ENCODE assay signal across 13 cellular contexts in genomic region chr17:60744355-60744958, GRCh38.
DNase-seq lines count a peak whose midpoint lies in the region; ATAC-seq and TF ChIP-seq lines count a peak whose summit lies in the region.
"Had no signal": no experiment of that assay in that cellular context is flagged by ENCODE, and none has a peak within 500 bp of the region (broad histone marks: within the 10 kb centered on the region; RNA-seq: fewer than 3 reads in every experiment).

No MANE protein-coding gene starts in this region.

- peak overlapping the region; percentile 97 for H3K27ac Mint-ChIP-seq in Calu3 (ENCODE audit: unreplicated experiment)
- no peak overlapping the region for H3K27ac Mint-ChIP-seq in activated CD4-positive, alpha-beta T cell treated with anti-CD3 and anti-CD28 coated beads, Interleukin-2, amount 10 ng/mL, durations not matched to agents 7 days and 5 days
- H3K27ac Mint-ChIP-seq: activated naive CD4-positive, alpha-beta T cell treated with anti-CD3 and anti-CD28 coated beads, Interleukin-2, amount 50 U/mL, for 72 hours had no signal

- no peaks in the 10 kb centered on the region for H3K4me1 Mint-ChIP-seq in Calu3 (ENCODE audit: low read depth, unreplicated experiment)
- H3K4me1 Mint-ChIP-seq in activated CD4-positive, alpha-beta T cell treated with anti-CD3 and anti-CD28 coated beads, Interleukin-2, amount 10 ng/mL, durations not matched to agents 7 days and 5 days: no peaks in the 10 kb centered on the region

- POLR2A ChIA-PET in activated CD4-positive, alpha-beta T cell treated with anti-CD3 and anti-CD28 coated beads, Interleukin-2, amount 10 ng/mL, durations not matched to agents 7 days and 5 days (lab: Charles Lee): no interaction called here

- TSS peak; percentile 98 for BruUV-seq in Calu3 (replicated peaks; lab: Mats Ljungman, UMichigan)

- H3K4me3 Mint-ChIP-seq in Calu3 (ENCODE audit: low read depth, unreplicated experiment): peak overlapping the region; percentile 60
- no peak overlapping the region for H3K4me3 Mint-ChIP-seq in activated CD4-positive, alpha-beta T cell treated with anti-CD3 and anti-CD28 coated beads, Interleukin-2, amount 10 ng/mL, durations not matched to agents 7 days and 5 days

- no peak for TF ChIP-seq CTCF in Calu3 (IDR thresholded peaks at IDR 0.05; ENCODE audit: unreplicated experiment)
- no peak for TF ChIP-seq CTCF in fibroblast of pulmonary artery (IDR thresholded peaks at IDR 0.05; ENCODE audit: low read length, missing control alignments)

- DNase-seq in Calu3 (no peak), fibroblast of pulmonary artery (ENCODE audit: low read depth) (no peak), pons (ENCODE audit: low spot score) (peak; percentile 45), sciatic nerve (ENCODE audit: low spot score) (no peak), NCI-H748 (lab: John Stamatoyannopoulos, UW; ENCODE audit: unreplicated experiment) (no peak), SK-N-DZ (ENCODE audit: low spot score) (no peak)
- DNase-seq in activated CD4-positive, alpha-beta T cell treated with anti-CD3 and anti-CD28 coated beads, Interleukin-2, amount 10 ng/mL, durations not matched to agents 7 days and 5 days: no peak
- DNase-seq: activated CD8-positive, alpha-beta memory T cell treated with anti-CD3 and anti-CD28 coated beads for 24 hours; DND-41; Kasumi-1 had no signal

- peaks cover 5% of the 10 kb centered on the region for H3K36me3 Mint-ChIP-seq in Calu3 (ENCODE audit: insufficient read depth, unreplicated experiment)
- no peaks in the 10 kb centered on the region for H3K36me3 Mint-ChIP-seq in activated CD4-positive, alpha-beta T cell treated with anti-CD3 and anti-CD28 coated beads, Interleukin-2, amount 10 ng/mL, durations not matched to agents 7 days and 5 days (ENCODE audit: low read depth)

- intact Hi-C loops in Calu3 (cut with micrococcal nuclease; ENCODE audit: unreplicated experiment): no loop called here
- intact Hi-C loops in sciatic nerve (cut with DNase I): loop anchor here (10.0 kb wide), 1 partner anchor 660 kb away; no protein-coding TSS in a partner anchor

- H3K4me3 ChIP-seq in fibroblast of pulmonary artery (replicated peaks; ENCODE audit: low read depth, low read length): peak overlapping the region; percentile 23
- H3K4me3 ChIP-seq: lung had no signal

- CTCF ChIA-PET in Calu3 (lab: Charles Lee): interaction anchor here (0.6 to 1.2 kb wide), 4 partner anchors 24 to 1096 kb away, joined by 3 to 7 read pairs (median 4); partner anchors contain the start of gene BCAS3
- CTCF ChIA-PET in activated CD4-positive, alpha-beta T cell treated with anti-CD3 and anti-CD28 coated beads, Interleukin-2, amount 10 ng/mL, durations not matched to agents 7 days and 5 days (lab: Charles Lee): interaction anchor here (0.6 kb wide), 1 partner anchor 226 kb away, joined by 3 read pairs; no protein-coding TSS in a partner anchor

- no peaks in the 10 kb centered on the region for H3K27me3 Mint-ChIP-seq in Calu3 (ENCODE audit: unreplicated experiment)
- H3K27me3 Mint-ChIP-seq in activated CD4-positive, alpha-beta T cell treated with anti-CD3 and anti-CD28 coated beads, Interleukin-2, amount 10 ng/mL, durations not matched to agents 7 days and 5 days: no peaks in the 10 kb centered on the region

- peak; percentile 79 for ATAC-seq in SK-N-SH treated with all-trans-retinoic acid at 6 μM for 48 hours
- no peak for ATAC-seq in sciatic nerve
- ATAC-seq: activated naive CD4-positive, alpha-beta T cell treated with anti-CD3 and anti-CD28 coated beads, Interleukin-2, amount 50 U/mL, for 72 hours had no signal

- H3K9me3 Mint-ChIP-seq in Calu3 (ENCODE audit: low read depth, unreplicated experiment): no peaks in the 10 kb centered on the region
- no peaks in the 10 kb centered on the region for H3K9me3 Mint-ChIP-seq in activated CD4-positive, alpha-beta T cell treated with anti-CD3 and anti-CD28 coated beads, Interleukin-2, amount 10 ng/mL, durations not matched to agents 7 days and 5 days
- H3K9me3 Mint-ChIP-seq: activated naive CD4-positive, alpha-beta T cell treated with anti-CD3 and anti-CD28 coated beads, Interleukin-2, amount 50 U/mL, for 72 hours had no signal

TF ChIP-seq in SK-N-SH treated with all-trans-retinoic acid at 6 μM for 48 hours, 23 proteins besides CTCF, POLR2A, EP300 and RAD21 (continues in another document):
- TF ChIP-seq TCF4 (CRISPR knock-in tag; IDR thresholded peaks at IDR 0.05; ENCODE audit: borderline replicate concordance) (no peak), PPARA (CRISPR knock-in tag; IDR thresholded peaks at IDR 0.05; ENCODE audit: borderline replicate concordance) (no peak), GLIS3 (CRISPR knock-in tag; IDR thresholded peaks at IDR 0.05) (no peak), CSDC2 (CRISPR knock-in tag; IDR thresholded peaks at IDR 0.05) (no peak), ZNF8 (CRISPR knock-in tag; IDR thresholded peaks at IDR 0.05) (no peak), OSR1 (CRISPR knock-in tag; IDR thresholded peaks at IDR 0.05) (no peak), SNAI2 (CRISPR knock-in tag; IDR thresholded peaks at IDR 0.05) (no peak), ZFP30 (CRISPR knock-in tag; IDR thresholded peaks at IDR 0.05) (no peak), TSHZ2 (CRISPR knock-in tag; IDR thresholded peaks at IDR 0.05) (no peak), PATZ1 (CRISPR knock-in tag; IDR thresholded peaks at IDR 0.05; ENCODE audit: borderline replicate concordance) (no peak), ISL1 (CRISPR knock-in tag; IDR thresholded peaks at IDR 0.05) (no peak), POU6F1 (CRISPR knock-in tag; IDR thresholded peaks at IDR 0.05; ENCODE audit: borderline replicate concordance, low read depth) (no peak), ZNF70 (CRISPR knock-in tag; IDR thresholded peaks at IDR 0.05) (no peak), BACH2 (CRISPR knock-in tag; IDR thresholded peaks at IDR 0.05; ENCODE audit: borderline replicate concordance) (no peak), CSRNP3 (CRISPR knock-in tag; IDR thresholded peaks at IDR 0.05) (no peak)
